ENCODE assay signal across 19 cellular contexts in genomic region chr10:122077311-122077875, GRCh38.
"Had no signal": no experiment of that assay in that cellular context is flagged by ENCODE, and none has a peak within 500 bp of the region (broad histone marks: within the 10 kb centered on the region; RNA-seq: fewer than 3 reads in every experiment).

No MANE protein-coding gene starts in this region.

- H3K9me3 Mint-ChIP-seq: nephron had no signal

- H3K27ac ChIP-seq: coronary artery, neutrophil, tibial artery, upper lobe of left lung had no signal

- H3K27ac Mint-ChIP-seq: immature natural killer cell had no signal

- DNase-seq: effector CD4-positive, alpha-beta T cell; foreskin melanocyte; immature natural killer cell; kidney; left cardiac atrium; left ventricle myocardium superior; mesenchymal stem cell; naive B cell; small intestine; stimulated activated CD4-positive, alpha-beta T cell treated with anti-CD3 and anti-CD28 coated beads, Interleukin-2, amount 100 ng/mL, for 48 hours; stimulated activated naive CD4-positive, alpha-beta T cell treated with Interleukin-2 at 50 U/mL for 16 hours; tibial artery; upper lobe of left lung; uterus had no signal

- H3K4me1 Mint-ChIP-seq: immature natural killer cell, naive B cell had no signal

- H3K36me3 Mint-ChIP-seq: immature natural killer cell, naive B cell had no signal

- H3K4me3 ChIP-seq: coronary artery, lung, right atrium auricular region, tibial artery, upper lobe of left lung, uterus had no signal

- H3K4me1 ChIP-seq: tibial artery, uterus had no signal

- H3K36me3 ChIP-seq: neutrophil, right atrium auricular region, upper lobe of left lung, uterus had no signal

- H3K4me3 Mint-ChIP-seq: immature natural killer cell, nephron had no signal

- ATAC-seq: left cardiac atrium, left ventricle myocardium superior had no signal

- H3K27me3 ChIP-seq: right atrium auricular region, tibial artery, upper lobe of left lung, uterus had no signal

- H3K9me3 ChIP-seq: neutrophil, right atrium auricular region, tibial artery, upper lobe of left lung, uterus had no signal
